26 cellular contexts compared by ENCODE assay signal in the genomic region with DNA sequence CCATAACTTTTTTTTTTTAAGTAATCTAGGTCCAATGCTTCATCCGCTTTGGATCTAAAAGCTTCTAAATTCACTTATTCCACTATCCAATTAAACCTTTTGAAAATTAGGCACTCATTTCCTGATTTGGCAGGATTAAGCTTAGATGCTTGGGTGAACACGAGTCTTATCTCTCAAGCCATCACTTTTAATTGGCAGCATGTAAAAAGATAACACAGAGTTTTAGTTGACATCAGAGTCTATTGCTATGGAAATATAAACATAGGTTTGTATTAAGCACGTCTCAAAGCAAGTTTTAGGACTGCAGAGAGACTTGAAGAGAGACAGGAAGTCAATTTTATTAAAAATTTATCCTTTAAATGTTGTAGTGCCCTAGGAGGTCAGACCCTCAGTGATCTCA. TPM values are rescaled to one million over a fixed set of nuclear protein-coding genes. Genes with fewer than 3 reads are reported as not detected.
DNase-seq lines count a peak whose midpoint lies in the region; FAIRE-seq and TF ChIP-seq lines count a peak whose summit lies in the region.
"Had no signal": no experiment of that assay in that cellular context is flagged by ENCODE, and none has a peak within 500 bp of the region (broad histone marks: within the 10 kb centered on the region; RNA-seq: fewer than 3 reads in every experiment).

No MANE protein-coding gene starts in this region.

- TF ChIP-seq CTCF in D721Med (IDR thresholded peaks at IDR 0.05; ENCODE audit: insufficient read depth, missing control alignments) (no peak), brain microvascular endothelial cell (IDR thresholded peaks at IDR 0.05; ENCODE audit: low read depth, low read length, missing control alignments) (no peak), prostate gland (IDR thresholded peaks at IDR 0.05) (no peak)

- H3K27ac ChIP-seq in brain microvascular endothelial cell = peak overlapping the region; percentile 83
- H3K27ac ChIP-seq in prostate gland = no peak overlapping the region
- H3K27ac ChIP-seq: BLaER1 treated with 17β-estradiol and CSF1 and Interleukin-3, amounts not matched to agents 10 nM and 100 nM; breast epithelium; gastrocnemius medialis; hepatocyte had no signal

- no peaks in the 10 kb centered on the region for H3K9me3 ChIP-seq in prostate gland
- H3K9me3 ChIP-seq: breast epithelium, gastrocnemius medialis, thoracic aorta had no signal

- FAIRE-seq in D721Med (lab: Jason Lieb, UNC) = peak; percentile 48
- FAIRE-seq: urothelium cell line had no signal

- 30% methylated on average over 3 of the region's 3 CpGs for WGBS in prostate gland

- TF ChIP-seq POLR2A in prostate gland (IDR thresholded peaks at IDR 0.05) = no peak

- H3K27me3 ChIP-seq in brain microvascular endothelial cell (replicated peaks) (no peaks in the 10 kb centered on the region), prostate gland (replicated peaks; ENCODE audit: insufficient read depth) (no peaks in the 10 kb centered on the region)
- H3K27me3 ChIP-seq: BLaER1 treated with 17β-estradiol and CSF1 and Interleukin-3, amounts not matched to agents 10 nM and 100 nM; breast epithelium; gastrocnemius medialis; hepatocyte; MG63 had no signal

- H3K4me3 ChIP-seq in brain microvascular endothelial cell (ENCODE audit: low read depth, low read length) (no peak overlapping the region), prostate gland (no peak overlapping the region)
- H3K4me3 ChIP-seq: BLaER1 treated with 17β-estradiol and CSF1 and Interleukin-3, amounts not matched to agents 10 nM and 100 nM; breast epithelium; gastrocnemius medialis; GM23248; hepatocyte; MG63; thoracic aorta had no signal

- no peak for DNase-seq in D721Med (ENCODE audit: insufficient read length, low spot score)
- DNase-seq in M059J (ENCODE audit: low read depth) = peak; percentile 85
- no peak for DNase-seq in brain microvascular endothelial cell
- DNase-seq in renal cortical epithelial cell (ENCODE audit: low read depth) = peak; percentile 18
- DNase-seq in OCI-M2 (lab: John Stamatoyannopoulos, UW; ENCODE audit: unreplicated experiment) = no peak
- DNase-seq in DMS153 (lab: John Stamatoyannopoulos, UW) = no peak
- no peak for DNase-seq in prostate gland (ENCODE audit: low spot score)
- DNase-seq: amniotic stem cell; DMS79 treated with DMSO at 0.1 percent for 48 hours; gastrocnemius medialis; MG63; NCI-H1105; NCI-H187 treated with DMSO at 0.1 percent for 48 hours; NCI-H2171 treated with DMSO at 0.1 percent for 48 hours; NCI-H524 treated with DMSO at 0.1 percent for 48 hours; NK-92 treated with Interleukin-12 subunit alpha and Interleukin-12 subunit beta, amount 100 ng/mL, for 24 hours; PC-3; posterior cingulate gyrus; SHP77; stimulated activated CD8-positive, alpha-beta memory T cell treated with anti-CD3 and anti-CD28 coated beads, Interleukin-4, amount 100 ng/mL, for 48 hours had no signal

- H3K36me3 ChIP-seq in brain microvascular endothelial cell (replicated peaks) (no peaks in the 10 kb centered on the region), prostate gland (no peaks in the 10 kb centered on the region)
- H3K36me3 ChIP-seq: breast epithelium, gastrocnemius medialis, thoracic aorta had no signal

- in situ Hi-C loops in brain microvascular endothelial cell (cut with HindIII; ENCODE audit: low pct_ligation_motif_present, low sequenced_read_pairs) = no loop called here

- intact Hi-C loops in prostate gland (cut with DNase I) = no loop called here

- H3K4me1 ChIP-seq in prostate gland (replicated peaks) = no peaks in the 10 kb centered on the region

RNA-seq across cellular contexts. Expression of a gene that starts 5.6 kb away (rescaled TPM):
- 3.2 and 4.9 TPM in 2 replicates for total RNA-seq in M059J (2014; rRNA removed; shearing (Covaris generic))
- total RNA-seq in renal cortical epithelial cell = 10.0 and 12.5 TPM in 2 replicates
- 1 to 10 TPM; 1.6 to 1.8 TPM for total RNA-seq in prostate gland

RNA-seq across cellular contexts. Expression of a gene that starts 6.0 kb away (rescaled TPM):
- total RNA-seq in M059J (2014; rRNA removed; shearing (Covaris generic)) = 41.8 and 51.8 TPM in 2 replicates
- total RNA-seq in renal cortical epithelial cell = 27.1 and 57.3 TPM in 2 replicates
- 10 to 100 TPM; 35.8 to 37.3 TPM for total RNA-seq in prostate gland

Comparison
In these comparisons a context has a peak if more than half of its experiments do, and no peak if none do; other contexts are left out.
1. DNase-seq: peak in M059J (single experiment) and renal cortical epithelial cell (single experiment); none in D721Med (single experiment), brain microvascular endothelial cell (single experiment), OCI-M2 (single experiment), DMS153 (single experiment) and prostate gland (single experiment).